13 cellular contexts compared by ENCODE assay signal in the genomic region with DNA sequence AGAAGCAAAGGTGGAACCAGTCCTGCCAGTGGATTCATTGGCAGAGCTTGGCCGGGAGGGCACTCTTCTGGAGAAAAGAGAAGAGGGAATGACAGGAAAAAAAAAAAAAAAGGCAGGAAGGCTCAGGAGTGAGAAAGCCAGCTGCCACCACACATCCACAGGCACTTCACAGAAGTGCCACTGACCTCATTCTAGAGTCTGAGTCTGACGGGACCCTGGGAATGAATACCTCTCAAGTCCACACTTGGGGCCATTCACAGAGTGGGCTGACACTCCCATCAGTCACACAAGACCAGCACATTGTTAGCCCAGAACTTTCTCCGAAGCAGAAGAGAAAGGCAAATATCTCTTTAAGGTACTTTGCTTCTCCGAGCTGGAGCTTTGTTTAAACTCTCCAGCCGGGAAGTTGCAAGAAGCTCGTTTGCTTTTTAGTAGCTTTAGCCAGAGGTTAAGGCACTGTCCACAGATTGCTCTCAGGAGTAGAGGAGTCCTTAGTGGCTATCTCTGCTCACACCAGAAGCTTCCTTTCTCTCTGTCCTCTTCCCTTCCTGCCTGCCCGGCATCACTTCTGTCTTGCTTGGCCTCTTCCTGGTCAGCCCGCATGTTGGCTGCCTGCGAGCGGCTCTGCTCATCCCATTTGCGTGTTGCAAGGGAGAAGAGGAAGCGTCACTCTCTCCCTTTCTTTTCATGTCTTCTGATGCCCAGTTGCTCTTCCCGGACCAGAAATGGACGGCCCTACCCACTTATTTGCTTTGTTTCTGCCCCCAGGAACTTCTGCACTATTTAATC. TPM values are rescaled to one million over a fixed set of nuclear protein-coding genes. Genes with fewer than 3 reads are reported as not detected.
A peak's percentile ranks its signal among the peaks of the same experiment; 100 is the strongest.
DNase-seq lines count a peak whose midpoint lies in the region; ATAC-seq and TF ChIP-seq lines count a peak whose summit lies in the region.
"Had no signal": no experiment of that assay in that cellular context is flagged by ENCODE, and none has a peak within 500 bp of the region (broad histone marks: within the 10 kb centered on the region; RNA-seq: fewer than 3 reads in every experiment).

No MANE protein-coding gene starts in this region.

- no peak overlapping the region for H3K4me2 ChIP-seq in PC-3 (ENCODE audit: low read length)

- POLR2A ChIA-PET in naive thymus-derived CD4-positive, alpha-beta T cell (lab: Charles Lee) = interaction anchor here (1.0 to 11.9 kb wide), 5 partner anchors 10 to 36 kb away, joined by 3 to 145 read pairs (median 7); no protein-coding TSS in a partner anchor
- POLR2A ChIA-PET in PC-3 (lab: Charles Lee; ENCODE audit: unreplicated experiment) = interaction anchor here (0.6 kb wide), 1 partner anchor 102 kb away, joined by 34 read pairs; no protein-coding TSS in a partner anchor

- H4K20me1 ChIP-seq in PC-3 (ENCODE audit: low read length) = no peaks in the 10 kb centered on the region

- H3K9me3 ChIP-seq in right atrium auricular region = no peaks in the 10 kb centered on the region
- H3K9me3 ChIP-seq in naive thymus-derived CD4-positive, alpha-beta T cell (ENCODE audit: control insufficient read depth in 2 of 3, low read length in 3 of 3) = no peaks in the 10 kb centered on the region
- H3K9me3 ChIP-seq in PC-3 (ENCODE audit: low read length) = no peaks in the 10 kb centered on the region
- H3K9me3 ChIP-seq: vagina had no signal

- H2AFZ ChIP-seq in PC-3 (ENCODE audit: low read length) = no peak overlapping the region

- peak; percentile 43 for ATAC-seq in Right ventricle myocardium superior (ENCODE audit: poor library complexity)
- ATAC-seq in naive thymus-derived CD4-positive, alpha-beta T cell = no peak
- no peak for ATAC-seq in PC-3

- intact Hi-C loops in Right ventricle myocardium superior (cut with DNase I) = no loop called here
- intact Hi-C loops in naive thymus-derived CD4-positive, alpha-beta T cell (cut with micrococcal nuclease) = loop anchor here in 1 of 2 donors (1.0 kb wide), 1 partner anchor 9 kb away; no protein-coding TSS in a partner anchor
- intact Hi-C loops in PC-3 (cut with micrococcal nuclease) = no loop called here

- H3K4me3 ChIP-seq in right atrium auricular region (no peak overlapping the region), PC-3 (ENCODE audit: low read length) (no peak overlapping the region)
- no peak overlapping the region for H3K4me3 ChIP-seq in naive thymus-derived CD4-positive, alpha-beta T cell (ENCODE audit: low read length)
- H3K4me3 ChIP-seq: vagina had no signal

- H3K27me3 ChIP-seq in right atrium auricular region = no peaks in the 10 kb centered on the region
- no peaks in the 10 kb centered on the region for H3K27me3 ChIP-seq in naive thymus-derived CD4-positive, alpha-beta T cell (ENCODE audit: control insufficient read depth in 2 of 2, insufficient read depth in 2 of 2, low read length in 2 of 2)
- H3K27me3 ChIP-seq in PC-3 (ENCODE audit: low read length) = no peaks in the 10 kb centered on the region
- H3K27me3 ChIP-seq: vagina had no signal

- H3K4me3 Mint-ChIP-seq in naive thymus-derived CD4-positive, alpha-beta T cell = peak overlapping the region in 1 of 10 donors; percentile 7
- no peak overlapping the region for H3K4me3 Mint-ChIP-seq in mesothelial cell of epicardium
- H3K4me3 Mint-ChIP-seq: B cell; T-helper 1 cell treated with Interleukin-12 subunit alpha and Interleukin-12 subunit beta and Interleukin-4 antibody, amounts not matched to agents 30 μg/mL and 1 μg/mL, for 36 hours had no signal

- H3K4me1 ChIP-seq in right atrium auricular region (no peaks in the 10 kb centered on the region), PC-3 (ENCODE audit: insufficient read depth, low read length) (0 out of 2 replicates have a peak, but pooled peaks cover under 1% of the 10 kb centered on the region)
- H3K4me1 ChIP-seq in naive thymus-derived CD4-positive, alpha-beta T cell (ENCODE audit: control insufficient read depth in 2 of 2, insufficient read depth in 2 of 2, low read length in 2 of 2) = peaks cover 6 to 19% of the 10 kb centered on the region in 2 donors
- H3K4me1 ChIP-seq: vagina had no signal

- H3K36me3 Mint-ChIP-seq in naive thymus-derived CD4-positive, alpha-beta T cell = peaks cover 21 to 82% (median 60%) of the 10 kb centered on the region in 5 donors
- H3K36me3 Mint-ChIP-seq in mesothelial cell of epicardium = peaks cover 21% of the 10 kb centered on the region

- H3K4me1 Mint-ChIP-seq in naive thymus-derived CD4-positive, alpha-beta T cell = peaks cover 24 to 72% (median 61%) of the 10 kb centered on the region in 7 donors
- H3K4me1 Mint-ChIP-seq in mesothelial cell of epicardium = no peaks in the 10 kb centered on the region

- H3K27me3 Mint-ChIP-seq in naive thymus-derived CD4-positive, alpha-beta T cell = no peaks in the 10 kb centered on the region
- H3K27me3 Mint-ChIP-seq in mesothelial cell of epicardium (ENCODE audit: low read depth) = no peaks in the 10 kb centered on the region
- H3K27me3 Mint-ChIP-seq: B cell had no signal

- peaks cover 35% of the 10 kb centered on the region for H3K79me2 ChIP-seq in PC-3 (ENCODE audit: low read length)

- DNase-seq in Right ventricle myocardium superior = no peak
- DNase-seq in right atrium auricular region (ENCODE audit: low spot score) = no peak
- peak; percentile 25 for DNase-seq in globus pallidus (ENCODE audit: low spot score)
- peak in 1 of 9 donors; percentile 9 for DNase-seq in naive thymus-derived CD4-positive, alpha-beta T cell
- no peak for DNase-seq in mesothelial cell of epicardium (ENCODE audit: low spot score in 2 of 2, unreplicated experiment in 2 of 2)
- DNase-seq in NCI-H1092 treated with DMSO at 0.1 percent for 48 hours (lab: John Stamatoyannopoulos, UW) = no peak
- no peak for DNase-seq in PC-3
- DNase-seq: NCI-H2107; small intestine; stimulated activated naive CD4-positive, alpha-beta T cell treated with Interleukin-2 at 50 U/mL for 16 hours had no signal

- H3K27ac Mint-ChIP-seq in naive thymus-derived CD4-positive, alpha-beta T cell = peak overlapping the region in 7 of 9 donors; percentile 41 to 87 (median 65)
- no peak overlapping the region for H3K27ac Mint-ChIP-seq in mesothelial cell of epicardium
- H3K27ac Mint-ChIP-seq: B cell had no signal

- TF ChIP-seq CTCF in right atrium auricular region (IDR thresholded peaks at IDR 0.05) (no peak), mesothelial cell of epicardium (IDR thresholded peaks at IDR 0.05; ENCODE audit: unreplicated experiment) (no peak), PC-3 (conservative IDR thresholded peaks at IDR 0.05; ENCODE audit: low read depth, low read length) (no peak)

- H3K9me2 ChIP-seq in PC-3 (replicated peaks; ENCODE audit: low read length) = no peaks in the 10 kb centered on the region

- H3F3A ChIP-seq in PC-3 (ENCODE audit: low read length, unreplicated experiment) = no peaks in the 10 kb centered on the region

- CTCF ChIA-PET in naive thymus-derived CD4-positive, alpha-beta T cell (lab: Charles Lee) = interaction anchor here (0.6 to 1.3 kb wide), 2 partner anchors 16 kb away, joined by 3 read pairs; no protein-coding TSS in a partner anchor
- CTCF ChIA-PET in PC-3 (lab: Charles Lee) = no interaction called here

- H3K9me3 Mint-ChIP-seq in naive thymus-derived CD4-positive, alpha-beta T cell = peaks cover 0 to 5% (median 0%) of the 10 kb centered on the region in 11 donors
- peaks cover 20% of the 10 kb centered on the region for H3K9me3 Mint-ChIP-seq in mesothelial cell of epicardium
- H3K9me3 Mint-ChIP-seq: T-helper 1 cell treated with Interleukin-12 subunit alpha and Interleukin-12 subunit beta and Interleukin-4 antibody, amounts not matched to agents 30 μg/mL and 1 μg/mL, for 36 hours had no signal

- H3K27ac ChIP-seq in right atrium auricular region (no peak overlapping the region), PC-3 (ENCODE audit: low read length) (no peak overlapping the region)
- no peak overlapping the region for H3K27ac ChIP-seq in naive thymus-derived CD4-positive, alpha-beta T cell (ENCODE audit: low read depth, low read length)
- H3K27ac ChIP-seq: vagina had no signal

- BruUV-seq in PC-3 (replicated peaks; lab: Mats Ljungman, UMichigan) = no TSS peak

- H3K36me3 ChIP-seq in right atrium auricular region = no peaks in the 10 kb centered on the region
- peaks cover 0 to 45% (median 10%) of the 10 kb centered on the region in 3 experiments for H3K36me3 ChIP-seq in naive thymus-derived CD4-positive, alpha-beta T cell (ENCODE audit: control insufficient read depth in 2 of 3, insufficient read depth in 3 of 3, low read length in 3 of 3)
- H3K36me3 ChIP-seq in PC-3 (ENCODE audit: low read depth, low read length) = peaks cover 35% of the 10 kb centered on the region
- H3K36me3 ChIP-seq: vagina had no signal

- H3K9ac ChIP-seq in PC-3 (ENCODE audit: low read length) = no peak overlapping the region

RNA-seq across cellular contexts. Expression of gene CMTM6, which starts 53.8 kb away (rescaled TPM):
- 8.9 TPM for total RNA-seq in Right ventricle myocardium superior
- 10 to 100 TPM; 16.6 to 25.9 TPM for total RNA-seq in right atrium auricular region
- 10 to 100 TPM; 24.1 to 61.1 (median 38.1) TPM for total RNA-seq in naive thymus-derived CD4-positive, alpha-beta T cell
- polyA plus RNA-seq in naive thymus-derived CD4-positive, alpha-beta T cell = 10 to 100 TPM; 30.9 to 48.5 TPM
- total RNA-seq in mesothelial cell of epicardium = 41.9 to 44.0 TPM (median 42.3 TPM) in 3 replicates
- total RNA-seq in PC-3 (2014; rRNA removed) = 53.3 and 67.4 TPM in 2 replicates

RNA-seq across cellular contexts. Expression of gene CMTM7, which starts 57.2 kb away (rescaled TPM):
- total RNA-seq in Right ventricle myocardium superior (2.7 TPM), right atrium auricular region (10 to 100 TPM in 1 of 2 donors, 1 to 10 TPM in 1; 8.2 to 10.5 TPM), mesothelial cell of epicardium (14.2 to 18.0 TPM (median 16.6 TPM) in 3 replicates), PC-3 (2014; rRNA removed) (37.1 and 71.0 TPM in 2 replicates)
- total RNA-seq in naive thymus-derived CD4-positive, alpha-beta T cell = 10 to 100 TPM; 38.6 to 60.1 (median 49.5) TPM
- polyA plus RNA-seq in naive thymus-derived CD4-positive, alpha-beta T cell = 100 to 1,000 TPM in 1 of 2 donors, 10 to 100 TPM in 1; 87.7 to 157 TPM
